ENCODE assay signal across 12 cellular contexts in the genomic region with DNA sequence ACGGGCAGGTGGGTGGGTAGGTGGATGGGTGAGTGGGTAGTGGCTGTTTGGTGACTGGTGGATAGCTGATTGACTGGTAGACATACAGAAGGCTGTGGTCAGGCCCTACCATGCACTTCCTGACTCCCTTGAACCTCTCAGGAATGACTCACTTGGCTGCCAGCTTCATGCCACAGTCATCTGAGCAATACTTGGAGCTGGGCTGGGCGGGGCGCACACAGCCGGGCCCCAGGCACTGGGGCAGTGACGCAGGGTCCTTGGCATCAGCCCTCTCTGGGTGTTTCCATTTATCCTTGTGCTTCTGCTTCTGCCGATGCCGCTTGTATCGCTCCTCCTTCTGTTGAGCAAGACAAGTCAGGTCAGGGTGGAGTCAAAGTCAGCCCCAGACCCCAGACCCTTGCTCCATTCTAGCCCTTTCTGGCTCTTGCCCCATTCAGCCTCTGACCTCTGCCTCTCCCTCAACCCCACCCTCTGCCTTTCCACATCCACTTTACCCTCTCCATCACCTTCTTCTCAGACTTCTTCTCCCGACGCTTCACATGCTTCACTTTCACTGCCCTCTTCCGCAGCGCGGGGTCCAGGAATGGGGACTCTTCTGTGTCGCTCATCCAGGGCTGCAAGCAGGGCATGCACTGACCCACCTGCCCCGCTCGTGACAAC. TPM values are rescaled to one million over a fixed set of nuclear protein-coding genes. Genes with fewer than 3 reads are reported as not detected.
A peak's percentile ranks its signal among the peaks of the same experiment; 100 is the strongest.
DNase-seq lines count a peak whose midpoint lies in the region; ATAC-seq and TF ChIP-seq lines count a peak whose summit lies in the region.
"Had no signal": no experiment of that assay in that cellular context is flagged by ENCODE, and none has a peak within 500 bp of the region (broad histone marks: within the 10 kb centered on the region; RNA-seq: fewer than 3 reads in every experiment).

No MANE protein-coding gene starts in this region.

- no peaks in the 10 kb centered on the region for H3K9me3 ChIP-seq in suprapubic skin
- H3K9me3 ChIP-seq: SJCRH30 had no signal

- intact Hi-C loops in Right ventricle myocardium inferior (cut with DNase I), result loop anchor here (5.0 to 10.0 kb wide), 3 partner anchors 143 to 910 kb away; partner anchors contain the start of genes C18orf32 and MEX3C
- intact Hi-C loops in left ventricle myocardium superior (cut with micrococcal nuclease), result no loop called here

- no peak overlapping the region for H3K4me3 ChIP-seq in epithelial cell of esophagus (ENCODE audit: low read length)
- no peak overlapping the region for H3K4me3 ChIP-seq in suprapubic skin
- H3K4me3 ChIP-seq: SJCRH30, skin epidermis had no signal

- H3K27ac ChIP-seq in suprapubic skin, result peak overlapping the region; percentile 16
- H3K27ac ChIP-seq: SJCRH30 had no signal

- no peak for TF ChIP-seq POLR2A in suprapubic skin (IDR thresholded peaks at IDR 0.05)

- TF ChIP-seq CTCF in epithelial cell of esophagus (IDR thresholded peaks at IDR 0.05; ENCODE audit: insufficient read depth, low read depth, low read length, missing control alignments), result no peak
- no peak for TF ChIP-seq CTCF in suprapubic skin (IDR thresholded peaks at IDR 0.05)

- peaks cover 37% of the 10 kb centered on the region for H3K36me3 ChIP-seq in suprapubic skin

- DNase-seq in Right ventricle myocardium inferior (ENCODE audit: missing footprints) (peak; percentile 67), left ventricle myocardium superior (no peak), SW 1271 (lab: John Stamatoyannopoulos, UW) (peak; percentile 39 to 54), epithelial cell of esophagus (ENCODE audit: low read depth) (peak; percentile 94), suprapubic skin (ENCODE audit: low spot score in 2 of 2) (no peak), glomerular visceral epithelial cell (ENCODE audit: extremely low spot score) (no peak)
- DNase-seq: activated CD4-positive, alpha-beta T cell treated with anti-CD3 and anti-CD28 coated beads for 48 hours; NCI-H446; SJCRH30 had no signal

- TF ChIP-seq EP300 in suprapubic skin (IDR thresholded peaks at IDR 0.05), result no peak

- peaks cover 38% of the 10 kb centered on the region for H3K4me1 ChIP-seq in suprapubic skin

- H3K27me3 ChIP-seq in suprapubic skin, result no peaks in the 10 kb centered on the region
- H3K27me3 ChIP-seq: SJCRH30 had no signal

- 72% methylated on average over 16 of the region's 16 CpGs for WGBS in suprapubic skin

- ATAC-seq in Right ventricle myocardium inferior (no peak), left ventricle myocardium superior (no peak), GM19467 (IDR thresholded peaks at IDR 0.05; ENCODE audit: unreplicated experiment) (no peak), HG03571 (IDR thresholded peaks at IDR 0.05; ENCODE audit: unreplicated experiment) (no peak)

RNA-seq across cellular contexts. Expression of gene MBD1, which starts 3.0 kb away (rescaled TPM):
- total RNA-seq in Right ventricle myocardium inferior, result 49.4 TPM
- 58.5 TPM for total RNA-seq in left ventricle myocardium superior
- total RNA-seq in suprapubic skin, result 100 to 1,000 TPM; 107 to 145 (median 110) TPM

RNA-seq across cellular contexts. Expression of gene CXXC1, which starts 3.1 kb away (rescaled TPM):
- 32.8 TPM for total RNA-seq in Right ventricle myocardium inferior
- total RNA-seq in left ventricle myocardium superior, result 38.2 TPM
- 100 to 1,000 TPM; 102 to 193 (median 107) TPM for total RNA-seq in suprapubic skin

RNA-seq across cellular contexts. Expression of gene CFAP53, which starts 18.1 kb away (rescaled TPM):
- total RNA-seq in Right ventricle myocardium inferior (not detected), left ventricle myocardium superior (not detected), suprapubic skin (under 1 TPM in 1 of 4 donors, not detected in 3; 0.34 TPM)
- total RNA-seq: SJCRH30 had no signal

Comparison
In these comparisons a context has a peak if more than half of its experiments do, and no peak if none do; other contexts are left out.
1. DNase-seq: peak in Right ventricle myocardium inferior (single experiment), SW 1271 (2 of 2) and epithelial cell of esophagus (single experiment); none in left ventricle myocardium superior (single experiment), suprapubic skin (0 of 2) and glomerular visceral epithelial cell (single experiment).